8 cellular contexts compared by ENCODE assay signal in the genomic region with DNA sequence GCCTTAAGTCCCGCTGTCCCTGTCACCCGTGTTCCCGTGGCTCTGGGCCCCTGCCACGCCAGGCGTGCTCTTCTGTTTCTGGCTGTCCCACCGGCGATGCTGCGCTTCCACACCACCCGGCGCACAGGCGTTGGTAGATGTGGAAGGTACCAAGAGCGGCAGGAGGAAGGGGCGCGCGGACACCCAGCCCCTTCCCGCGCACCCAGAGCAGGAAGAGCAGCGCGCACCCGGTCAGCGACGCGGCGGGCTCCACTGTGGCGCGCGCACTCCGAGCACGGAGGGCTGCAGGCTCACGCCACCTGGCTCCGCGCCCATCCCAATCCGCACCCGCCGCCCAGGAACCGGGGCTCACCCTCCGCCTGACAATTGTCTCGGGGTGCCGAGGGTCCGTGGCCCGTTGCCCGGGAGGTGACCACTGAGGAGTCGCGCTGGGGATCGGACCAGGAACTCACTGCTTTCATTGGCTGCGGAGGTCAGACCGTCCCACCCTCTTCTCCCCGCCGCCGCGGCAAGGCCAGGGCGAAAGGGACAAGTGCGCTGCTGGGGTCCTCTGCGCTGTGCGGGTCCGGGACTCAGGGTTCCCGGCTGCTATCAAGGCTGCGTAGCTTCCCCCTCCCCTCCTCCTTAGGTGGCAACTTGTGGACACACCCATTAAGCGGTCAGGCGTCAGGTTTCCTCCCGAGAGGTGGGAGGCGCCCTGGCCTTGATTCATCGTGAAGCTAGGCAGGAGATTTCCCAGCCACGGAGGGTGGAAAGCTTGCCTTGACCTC.
DNase-seq lines count a peak whose midpoint lies in the region; ATAC-seq and TF ChIP-seq lines count a peak whose summit lies in the region.

No MANE protein-coding gene starts in this region.

- H3K27ac ChIP-seq in IMR-90 (ENCODE audit: insufficient read depth, low read length) (no peak overlapping the region), rectal smooth muscle tissue (ENCODE audit: low read depth, low read length) (no peak overlapping the region)

- BruUV-seq in IMR-90 (replicated peaks; lab: Mats Ljungman, UMichigan), result no TSS peak

- dilution Hi-C loops in IMR-90 (cut with HindIII; ENCODE audit: low sequenced_read_pairs, unreplicated experiment), result no loop called here

- no peak for TF ChIP-seq RAD21 in IMR-90 (IDR thresholded peaks at IDR 0.05; ENCODE audit: low read length)

- H4K20me1 ChIP-seq in IMR-90 (ENCODE audit: insufficient read depth, low read length), result no peaks in the 10 kb centered on the region

- no peak overlapping the region for H2BK120ac ChIP-seq in IMR-90 (ENCODE audit: low read depth, low read length)

- no peak overlapping the region for H2BK15ac ChIP-seq in IMR-90 (ENCODE audit: low read depth, low read length)

- no peak overlapping the region for H4K5ac ChIP-seq in IMR-90 (ENCODE audit: low read depth, low read length)

- no peak overlapping the region for H3K18ac ChIP-seq in IMR-90 (ENCODE audit: low read depth, low read length)

- H3K4me3 ChIP-seq in IMR-90 (ENCODE audit: insufficient read depth, low read depth, low read length) (peak overlapping the region; percentile 56), astrocyte of the cerebellum (ENCODE audit: low read depth, low read length) (peak overlapping the region; percentile 83), rectal smooth muscle tissue (ENCODE audit: low read length) (peak overlapping the region; percentile 72)

- H3K36me3 Mint-ChIP-seq in CD14-positive monocyte, result no peaks in the 10 kb centered on the region

- no peak for TF ChIP-seq CTCF in CD14-positive monocyte (IDR thresholded peaks at IDR 0.05)
- TF ChIP-seq CTCF in IMR-90 (conservative IDR thresholded peaks at IDR 0.05; ENCODE audit: low read depth, low read length), result no peak
- TF ChIP-seq CTCF in astrocyte of the cerebellum (IDR thresholded peaks at IDR 0.05; ENCODE audit: low read depth, low read length, missing control alignments), result no peak

- no peak overlapping the region for H2AK9ac ChIP-seq in IMR-90 (replicated peaks; ENCODE audit: low read depth, low read length, poor library complexity)

- no peaks in the 10 kb centered on the region for H3K36me3 ChIP-seq in IMR-90 (ENCODE audit: control insufficient read depth, insufficient read depth, low read length)
- no peaks in the 10 kb centered on the region for H3K36me3 ChIP-seq in rectal smooth muscle tissue (ENCODE audit: control insufficient read depth, insufficient read depth, low read length)

- no peak for TF ChIP-seq POLR2A in IMR-90 (IDR thresholded peaks at IDR 0.05; ENCODE audit: low read depth, low read length)

- H3K4me3 Mint-ChIP-seq in CD14-positive monocyte, result peak overlapping the region; percentile 68 to 87

- H3K4ac ChIP-seq in IMR-90 (ENCODE audit: low read depth, low read length), result no peak overlapping the region

- peak overlapping the region; percentile 94 for H2AFZ ChIP-seq in IMR-90 (replicated peaks; ENCODE audit: low read length, poor library complexity)

- peak; percentile 78 for ATAC-seq in GM19395 (IDR thresholded peaks at IDR 0.05; ENCODE audit: unreplicated experiment)
- ATAC-seq in IMR-90 (ENCODE audit: low read depth), result peak; percentile 93

- H3K79me1 ChIP-seq in IMR-90 (ENCODE audit: low read depth in 1 of 2, low read length in 2 of 2), result no peaks in the 10 kb centered on the region

- no peak overlapping the region for H3K23ac ChIP-seq in IMR-90 (ENCODE audit: low read depth, low read length)

- H3K9me3 ChIP-seq in IMR-90 (ENCODE audit: control insufficient read depth, insufficient read depth, low read length), result no peaks in the 10 kb centered on the region

- intact Hi-C loops in CD14-positive monocyte (cut with micrococcal nuclease), result no loop called here
- intact Hi-C loops in IMR-90 (cut with micrococcal nuclease), result no loop called here

- no peak overlapping the region for H3K56ac ChIP-seq in IMR-90 (ENCODE audit: extremely low read depth, insufficient read depth, low read length)

- POLR2A ChIA-PET in IMR-90 (lab: Charles Lee; ENCODE audit: unreplicated experiment), result interaction anchor here (0.7 kb wide), 1 partner anchor 162 kb away, joined by 7 read pairs; no protein-coding TSS in a partner anchor

- CTCF ChIA-PET in IMR-90 (lab: Yijun Ruan, JAX), result no interaction called here

- peaks cover 4% of the 10 kb centered on the region; the same call in 1 of the 2 replicates for H3K27me3 ChIP-seq in IMR-90 (ENCODE audit: control insufficient read depth, insufficient read depth, low read length)
- H3K27me3 ChIP-seq in rectal smooth muscle tissue (ENCODE audit: control insufficient read depth, insufficient read depth, low read length), result peaks cover 1% of the 10 kb centered on the region

- WGBS in IMR-90 (ENCODE audit: extremely low coverage in 2 of 2, insufficient read length in 1 of 2), 2 experiments, result 2% methylated on average over 23 of the region's 64 CpGs; no CpG with 5 or more reads in 1 of the 2 experiments

- no peak overlapping the region for H3K27ac Mint-ChIP-seq in CD14-positive monocyte

- H3K14ac ChIP-seq in IMR-90 (replicated peaks; ENCODE audit: low read depth, low read length), result no peak overlapping the region

- H3K9me1 ChIP-seq in IMR-90 (ENCODE audit: insufficient read depth, low read length), result no peaks in the 10 kb centered on the region

- H3K27me3 Mint-ChIP-seq in CD14-positive monocyte (ENCODE audit: low read depth in 3 of 3), result peaks cover 30 to 37% (median 34%) of the 10 kb centered on the region in 3 donors

- no peak overlapping the region for H4K8ac ChIP-seq in IMR-90 (ENCODE audit: low read depth in 2 of 2, low read length in 2 of 2)

- no peak overlapping the region for H3K9ac ChIP-seq in IMR-90 (ENCODE audit: low read depth, low read length)
- H3K9ac ChIP-seq in rectal smooth muscle tissue (ENCODE audit: low read length), result no peak overlapping the region

- in situ Hi-C loops in IMR-90 (cut with MboI; ENCODE audit: low sequenced_read_pairs), result no loop called here
- in situ Hi-C loops in astrocyte of the cerebellum (cut with HindIII; ENCODE audit: low sequenced_read_pairs), result no loop called here

- DNase-seq in CD14-positive monocyte (ENCODE audit: low spot score), result no peak
- DNase-seq in IMR-90, result peak; percentile 19
- DNase-seq in SHP77 treated with DMSO at 0.1 percent for 48 hours (lab: John Stamatoyannopoulos, UW), result peak; percentile 76
- peak; percentile 18 for DNase-seq in astrocyte of the cerebellum (ENCODE audit: low read depth)
- peak; percentile 84 for DNase-seq in iPS DF 4.7 (ENCODE audit: extremely low read depth, low spot score)
- no peak for DNase-seq in NOMO-1 treated with DMSO at 0.1 percent for 48 hours (lab: John Stamatoyannopoulos, UW; ENCODE audit: unreplicated experiment)

- peaks cover 0 to 17% (median 7%) of the 10 kb centered on the region in 7 donors for H3K9me3 Mint-ChIP-seq in CD14-positive monocyte

- H3K4me1 ChIP-seq in IMR-90 (ENCODE audit: control insufficient read depth, insufficient read depth, low read length) (no peaks in the 10 kb centered on the region), rectal smooth muscle tissue (ENCODE audit: control insufficient read depth, insufficient read depth, low read length) (no peaks in the 10 kb centered on the region)

- H3K4me2 ChIP-seq in IMR-90 (ENCODE audit: low read depth, low read length), result peak overlapping the region; percentile 93

- H2BK20ac ChIP-seq in IMR-90 (ENCODE audit: low read depth, low read length), result no peak overlapping the region

- H2AK5ac ChIP-seq in IMR-90 (ENCODE audit: low read depth, low read length), result no peak overlapping the region

- H3K4me1 Mint-ChIP-seq in CD14-positive monocyte, result peaks cover 7% of the 10 kb centered on the region

- H2BK5ac ChIP-seq in IMR-90 (ENCODE audit: low read depth, low read length, poor library complexity, severe bottlenecking), result no peak overlapping the region

- H4K91ac ChIP-seq in IMR-90 (ENCODE audit: insufficient read depth, low read depth, low read length), result no peak overlapping the region

TF ChIP-seq in IMR-90, 13 proteins besides CTCF, POLR2A, EP300 and RAD21:
- TF ChIP-seq, protein P1, sequence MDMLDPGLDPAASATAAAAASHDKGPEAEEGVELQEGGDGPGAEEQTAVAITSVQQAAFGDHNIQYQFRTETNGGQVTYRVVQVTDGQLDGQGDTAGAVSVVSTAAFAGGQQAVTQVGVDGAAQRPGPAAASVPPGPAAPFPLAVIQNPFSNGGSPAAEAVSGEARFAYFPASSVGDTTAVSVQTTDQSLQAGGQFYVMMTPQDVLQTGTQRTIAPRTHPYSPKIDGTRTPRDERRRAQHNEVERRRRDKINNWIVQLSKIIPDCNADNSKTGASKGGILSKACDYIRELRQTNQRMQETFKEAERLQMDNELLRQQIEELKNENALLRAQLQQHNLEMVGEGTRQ (IDR thresholded peaks at IDR 0.05; ENCODE audit: low read depth, low read length), result no peak
- no peak for TF ChIP-seq MXI1 (IDR thresholded peaks at IDR 0.05; ENCODE audit: borderline replicate concordance, low read depth, low read length)
TF ChIP-seq in IMR-90: peak in this region for 0.

Comparison
In these comparisons a context has a peak if more than half of its experiments do, and no peak if none do; other contexts are left out.
1. DNase-seq: peak in IMR-90 (single experiment), SHP77 treated with DMSO at 0.1 percent for 48 hours (single experiment), astrocyte of the cerebellum (single experiment) and iPS DF 4.7 (single experiment); none in CD14-positive monocyte (single experiment) and NOMO-1 treated with DMSO at 0.1 percent for 48 hours (single experiment).
2. Peak in every context shown above with its lines, with median percentiles within 50 percentile points of each other: H3K4me3 ChIP-seq.